ENCODE assay signal across 1 cellular context in the genomic region with DNA sequence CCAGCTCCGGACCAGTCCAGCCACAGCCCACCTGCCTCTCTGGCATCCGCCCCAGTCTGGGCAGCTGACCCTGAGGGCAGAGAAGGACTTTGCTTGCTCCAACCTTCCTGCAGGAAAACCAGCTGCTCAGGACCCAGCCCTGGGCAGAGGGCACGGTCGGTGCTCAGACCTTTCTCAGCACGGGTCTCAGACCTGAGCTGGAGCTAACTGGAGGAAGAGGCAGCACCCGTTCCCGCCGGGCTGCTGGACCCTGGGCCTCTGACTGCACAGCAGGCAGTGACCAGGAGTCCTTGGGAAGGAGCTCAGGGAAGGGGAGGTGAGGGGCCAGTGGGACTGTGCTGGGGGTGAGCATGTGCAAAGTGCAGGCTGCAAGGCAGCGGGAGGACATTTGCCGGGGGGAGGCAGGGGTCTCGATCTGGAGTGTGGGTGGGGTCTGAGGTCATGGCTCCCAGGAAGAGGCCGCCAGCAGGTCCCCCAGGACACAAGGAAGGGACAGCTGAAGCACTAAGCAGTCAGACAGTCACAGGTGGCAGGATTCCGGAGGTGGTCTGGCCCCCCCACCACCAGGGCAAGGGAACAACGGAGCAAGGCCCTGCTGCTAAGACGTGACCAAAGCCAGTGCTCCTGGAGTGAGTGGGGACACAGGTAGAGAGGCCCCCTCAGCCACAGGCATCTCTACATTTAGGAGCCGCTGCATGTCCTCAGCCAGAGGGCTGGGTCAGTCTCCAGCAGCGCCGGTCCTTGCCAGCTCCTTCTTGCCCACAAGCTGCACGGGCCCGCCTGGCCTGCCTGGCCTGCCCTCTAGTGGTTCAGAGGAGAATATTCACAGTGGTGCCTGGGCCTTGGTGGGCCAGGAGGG.
TF ChIP-seq lines count a peak whose summit lies in the region.

No MANE protein-coding gene starts in this region.

TF ChIP-seq in K562, 482 proteins besides CTCF, POLR2A, EP300 and RAD21 (continued from another document and continues in another):
- TF ChIP-seq, protein P1, sequence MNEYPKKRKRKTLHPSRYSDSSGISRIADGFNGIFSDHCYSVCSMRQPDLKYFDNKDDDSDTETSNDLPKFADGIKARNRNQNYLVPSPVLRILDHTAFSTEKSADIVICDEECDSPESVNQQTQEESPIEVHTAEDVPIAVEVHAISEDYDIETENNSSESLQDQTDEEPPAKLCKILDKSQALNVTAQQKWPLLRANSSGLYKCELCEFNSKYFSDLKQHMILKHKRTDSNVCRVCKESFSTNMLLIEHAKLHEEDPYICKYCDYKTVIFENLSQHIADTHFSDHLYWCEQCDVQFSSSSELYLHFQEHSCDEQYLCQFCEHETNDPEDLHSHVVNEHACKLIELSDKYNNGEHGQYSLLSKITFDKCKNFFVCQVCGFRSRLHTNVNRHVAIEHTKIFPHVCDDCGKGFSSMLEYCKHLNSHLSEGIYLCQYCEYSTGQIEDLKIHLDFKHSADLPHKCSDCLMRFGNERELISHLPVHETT (CRISPR knock-in tag; conservative IDR thresholded peaks at IDR 0.05 in 1 of 2, IDR thresholded peaks at IDR 0.05 in 1 of 2), result no peak
- TF ChIP-seq, protein P2, sequence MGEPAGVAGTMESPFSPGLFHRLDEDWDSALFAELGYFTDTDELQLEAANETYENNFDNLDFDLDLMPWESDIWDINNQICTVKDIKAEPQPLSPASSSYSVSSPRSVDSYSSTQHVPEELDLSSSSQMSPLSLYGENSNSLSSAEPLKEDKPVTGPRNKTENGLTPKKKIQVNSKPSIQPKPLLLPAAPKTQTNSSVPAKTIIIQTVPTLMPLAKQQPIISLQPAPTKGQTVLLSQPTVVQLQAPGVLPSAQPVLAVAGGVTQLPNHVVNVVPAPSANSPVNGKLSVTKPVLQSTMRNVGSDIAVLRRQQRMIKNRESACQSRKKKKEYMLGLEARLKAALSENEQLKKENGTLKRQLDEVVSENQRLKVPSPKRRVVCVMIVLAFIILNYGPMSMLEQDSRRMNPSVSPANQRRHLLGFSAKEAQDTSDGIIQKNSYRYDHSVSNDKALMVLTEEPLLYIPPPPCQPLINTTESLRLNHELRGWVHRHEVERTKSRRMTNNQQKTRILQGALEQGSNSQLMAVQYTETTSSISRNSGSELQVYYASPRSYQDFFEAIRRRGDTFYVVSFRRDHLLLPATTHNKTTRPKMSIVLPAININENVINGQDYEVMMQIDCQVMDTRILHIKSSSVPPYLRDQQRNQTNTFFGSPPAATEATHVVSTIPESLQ (CRISPR knock-in tag; IDR thresholded peaks at IDR 0.05), result no peak
- TF ChIP-seq, protein P3, sequence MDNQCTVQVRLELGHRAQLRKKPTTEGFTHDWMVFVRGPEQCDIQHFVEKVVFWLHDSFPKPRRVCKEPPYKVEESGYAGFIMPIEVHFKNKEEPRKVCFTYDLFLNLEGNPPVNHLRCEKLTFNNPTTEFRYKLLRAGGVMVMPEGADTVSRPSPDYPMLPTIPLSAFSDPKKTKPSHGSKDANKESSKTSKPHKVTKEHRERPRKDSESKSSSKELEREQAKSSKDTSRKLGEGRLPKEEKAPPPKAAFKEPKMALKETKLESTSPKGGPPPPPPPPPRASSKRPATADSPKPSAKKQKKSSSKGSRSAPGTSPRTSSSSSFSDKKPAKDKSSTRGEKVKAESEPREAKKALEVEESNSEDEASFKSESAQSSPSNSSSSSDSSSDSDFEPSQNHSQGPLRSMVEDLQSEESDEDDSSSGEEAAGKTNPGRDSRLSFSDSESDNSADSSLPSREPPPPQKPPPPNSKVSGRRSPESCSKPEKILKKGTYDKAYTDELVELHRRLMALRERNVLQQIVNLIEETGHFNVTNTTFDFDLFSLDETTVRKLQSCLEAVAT (IDR thresholded peaks at IDR 0.05), result 0 out of 4 replicates have a peak, but pooled peaks of 1 of the 2 experiments have one; percentile 48
- TF ChIP-seq SMAD3 (CRISPR knock-in tag; conservative IDR thresholded peaks at IDR 0.05) (no peak), ZSCAN29 (IDR thresholded peaks at IDR 0.05) (no peak), RBM39 (optimal IDR thresholded peaks at IDR 0.05; ENCODE audit: low read depth, low read length) (no peak), RBM25 (IDR thresholded peaks at IDR 0.05; ENCODE audit: low read depth, low read length, severe bottlenecking) (no peak), ESRRA (IDR thresholded peaks at IDR 0.05; ENCODE audit: borderline replicate concordance, low read depth) (no peak), MCM3 (IDR thresholded peaks at IDR 0.05) (no peak), ZNF695 (CRISPR knock-in tag; IDR thresholded peaks at IDR 0.05) (no peak), ZNF324 (CRISPR knock-in tag; IDR thresholded peaks at IDR 0.05) (no peak), MYNN (IDR thresholded peaks at IDR 0.05) (0 out of 2 replicates have a peak, but pooled peaks have one; percentile 60), MYNN (CRISPR knock-in tag; IDR thresholded peaks at IDR 0.05) (no peak), ZFP30 (CRISPR knock-in tag; IDR thresholded peaks at IDR 0.05; ENCODE audit: borderline replicate concordance) (no peak), CBX3 (IDR thresholded peaks at IDR 0.05; ENCODE audit: borderline replicate concordance in 1 of 2, low read length in 2 of 2) (no peak), BDP1 (IDR thresholded peaks at IDR 0.05; ENCODE audit: insufficient read depth, insufficient read length) (no peak)
- TF ChIP-seq, protein P4, sequence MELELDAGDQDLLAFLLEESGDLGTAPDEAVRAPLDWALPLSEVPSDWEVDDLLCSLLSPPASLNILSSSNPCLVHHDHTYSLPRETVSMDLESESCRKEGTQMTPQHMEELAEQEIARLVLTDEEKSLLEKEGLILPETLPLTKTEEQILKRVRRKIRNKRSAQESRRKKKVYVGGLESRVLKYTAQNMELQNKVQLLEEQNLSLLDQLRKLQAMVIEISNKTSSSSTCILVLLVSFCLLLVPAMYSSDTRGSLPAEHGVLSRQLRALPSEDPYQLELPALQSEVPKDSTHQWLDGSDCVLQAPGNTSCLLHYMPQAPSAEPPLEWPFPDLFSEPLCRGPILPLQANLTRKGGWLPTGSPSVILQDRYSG (tag; conservative IDR thresholded peaks at IDR 0.05; ENCODE audit: low read depth), result no peak
- TF ChIP-seq, protein P5, sequence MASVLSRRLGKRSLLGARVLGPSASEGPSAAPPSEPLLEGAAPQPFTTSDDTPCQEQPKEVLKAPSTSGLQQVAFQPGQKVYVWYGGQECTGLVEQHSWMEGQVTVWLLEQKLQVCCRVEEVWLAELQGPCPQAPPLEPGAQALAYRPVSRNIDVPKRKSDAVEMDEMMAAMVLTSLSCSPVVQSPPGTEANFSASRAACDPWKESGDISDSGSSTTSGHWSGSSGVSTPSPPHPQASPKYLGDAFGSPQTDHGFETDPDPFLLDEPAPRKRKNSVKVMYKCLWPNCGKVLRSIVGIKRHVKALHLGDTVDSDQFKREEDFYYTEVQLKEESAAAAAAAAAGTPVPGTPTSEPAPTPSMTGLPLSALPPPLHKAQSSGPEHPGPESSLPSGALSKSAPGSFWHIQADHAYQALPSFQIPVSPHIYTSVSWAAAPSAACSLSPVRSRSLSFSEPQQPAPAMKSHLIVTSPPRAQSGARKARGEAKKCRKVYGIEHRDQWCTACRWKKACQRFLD (CRISPR knock-in tag; IDR thresholded peaks at IDR 0.05), result no peak
- TF ChIP-seq, protein P6, sequence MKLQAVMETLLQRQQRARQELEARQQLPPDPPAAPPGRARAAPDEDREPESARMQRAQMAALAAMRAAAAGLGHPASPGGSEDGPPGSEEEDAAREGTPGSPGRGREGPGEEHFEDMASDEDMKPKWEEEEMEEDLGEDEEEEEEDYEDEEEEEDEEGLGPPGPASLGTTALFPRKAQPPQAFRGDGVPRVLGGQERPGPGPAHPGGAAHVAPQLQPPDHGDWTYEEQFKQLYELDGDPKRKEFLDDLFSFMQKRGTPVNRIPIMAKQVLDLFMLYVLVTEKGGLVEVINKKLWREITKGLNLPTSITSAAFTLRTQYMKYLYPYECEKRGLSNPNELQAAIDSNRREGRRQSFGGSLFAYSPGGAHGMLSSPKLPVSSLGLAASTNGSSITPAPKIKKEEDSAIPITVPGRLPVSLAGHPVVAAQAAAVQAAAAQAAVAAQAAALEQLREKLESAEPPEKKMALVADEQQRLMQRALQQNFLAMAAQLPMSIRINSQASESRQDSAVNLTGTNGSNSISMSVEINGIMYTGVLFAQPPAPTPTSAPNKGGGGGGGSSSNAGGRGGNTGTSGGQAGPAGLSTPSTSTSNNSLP (IDR thresholded peaks at IDR 0.05; ENCODE audit: borderline replicate concordance, low read depth, low read length), result no peak
- TF ChIP-seq, protein P7, sequence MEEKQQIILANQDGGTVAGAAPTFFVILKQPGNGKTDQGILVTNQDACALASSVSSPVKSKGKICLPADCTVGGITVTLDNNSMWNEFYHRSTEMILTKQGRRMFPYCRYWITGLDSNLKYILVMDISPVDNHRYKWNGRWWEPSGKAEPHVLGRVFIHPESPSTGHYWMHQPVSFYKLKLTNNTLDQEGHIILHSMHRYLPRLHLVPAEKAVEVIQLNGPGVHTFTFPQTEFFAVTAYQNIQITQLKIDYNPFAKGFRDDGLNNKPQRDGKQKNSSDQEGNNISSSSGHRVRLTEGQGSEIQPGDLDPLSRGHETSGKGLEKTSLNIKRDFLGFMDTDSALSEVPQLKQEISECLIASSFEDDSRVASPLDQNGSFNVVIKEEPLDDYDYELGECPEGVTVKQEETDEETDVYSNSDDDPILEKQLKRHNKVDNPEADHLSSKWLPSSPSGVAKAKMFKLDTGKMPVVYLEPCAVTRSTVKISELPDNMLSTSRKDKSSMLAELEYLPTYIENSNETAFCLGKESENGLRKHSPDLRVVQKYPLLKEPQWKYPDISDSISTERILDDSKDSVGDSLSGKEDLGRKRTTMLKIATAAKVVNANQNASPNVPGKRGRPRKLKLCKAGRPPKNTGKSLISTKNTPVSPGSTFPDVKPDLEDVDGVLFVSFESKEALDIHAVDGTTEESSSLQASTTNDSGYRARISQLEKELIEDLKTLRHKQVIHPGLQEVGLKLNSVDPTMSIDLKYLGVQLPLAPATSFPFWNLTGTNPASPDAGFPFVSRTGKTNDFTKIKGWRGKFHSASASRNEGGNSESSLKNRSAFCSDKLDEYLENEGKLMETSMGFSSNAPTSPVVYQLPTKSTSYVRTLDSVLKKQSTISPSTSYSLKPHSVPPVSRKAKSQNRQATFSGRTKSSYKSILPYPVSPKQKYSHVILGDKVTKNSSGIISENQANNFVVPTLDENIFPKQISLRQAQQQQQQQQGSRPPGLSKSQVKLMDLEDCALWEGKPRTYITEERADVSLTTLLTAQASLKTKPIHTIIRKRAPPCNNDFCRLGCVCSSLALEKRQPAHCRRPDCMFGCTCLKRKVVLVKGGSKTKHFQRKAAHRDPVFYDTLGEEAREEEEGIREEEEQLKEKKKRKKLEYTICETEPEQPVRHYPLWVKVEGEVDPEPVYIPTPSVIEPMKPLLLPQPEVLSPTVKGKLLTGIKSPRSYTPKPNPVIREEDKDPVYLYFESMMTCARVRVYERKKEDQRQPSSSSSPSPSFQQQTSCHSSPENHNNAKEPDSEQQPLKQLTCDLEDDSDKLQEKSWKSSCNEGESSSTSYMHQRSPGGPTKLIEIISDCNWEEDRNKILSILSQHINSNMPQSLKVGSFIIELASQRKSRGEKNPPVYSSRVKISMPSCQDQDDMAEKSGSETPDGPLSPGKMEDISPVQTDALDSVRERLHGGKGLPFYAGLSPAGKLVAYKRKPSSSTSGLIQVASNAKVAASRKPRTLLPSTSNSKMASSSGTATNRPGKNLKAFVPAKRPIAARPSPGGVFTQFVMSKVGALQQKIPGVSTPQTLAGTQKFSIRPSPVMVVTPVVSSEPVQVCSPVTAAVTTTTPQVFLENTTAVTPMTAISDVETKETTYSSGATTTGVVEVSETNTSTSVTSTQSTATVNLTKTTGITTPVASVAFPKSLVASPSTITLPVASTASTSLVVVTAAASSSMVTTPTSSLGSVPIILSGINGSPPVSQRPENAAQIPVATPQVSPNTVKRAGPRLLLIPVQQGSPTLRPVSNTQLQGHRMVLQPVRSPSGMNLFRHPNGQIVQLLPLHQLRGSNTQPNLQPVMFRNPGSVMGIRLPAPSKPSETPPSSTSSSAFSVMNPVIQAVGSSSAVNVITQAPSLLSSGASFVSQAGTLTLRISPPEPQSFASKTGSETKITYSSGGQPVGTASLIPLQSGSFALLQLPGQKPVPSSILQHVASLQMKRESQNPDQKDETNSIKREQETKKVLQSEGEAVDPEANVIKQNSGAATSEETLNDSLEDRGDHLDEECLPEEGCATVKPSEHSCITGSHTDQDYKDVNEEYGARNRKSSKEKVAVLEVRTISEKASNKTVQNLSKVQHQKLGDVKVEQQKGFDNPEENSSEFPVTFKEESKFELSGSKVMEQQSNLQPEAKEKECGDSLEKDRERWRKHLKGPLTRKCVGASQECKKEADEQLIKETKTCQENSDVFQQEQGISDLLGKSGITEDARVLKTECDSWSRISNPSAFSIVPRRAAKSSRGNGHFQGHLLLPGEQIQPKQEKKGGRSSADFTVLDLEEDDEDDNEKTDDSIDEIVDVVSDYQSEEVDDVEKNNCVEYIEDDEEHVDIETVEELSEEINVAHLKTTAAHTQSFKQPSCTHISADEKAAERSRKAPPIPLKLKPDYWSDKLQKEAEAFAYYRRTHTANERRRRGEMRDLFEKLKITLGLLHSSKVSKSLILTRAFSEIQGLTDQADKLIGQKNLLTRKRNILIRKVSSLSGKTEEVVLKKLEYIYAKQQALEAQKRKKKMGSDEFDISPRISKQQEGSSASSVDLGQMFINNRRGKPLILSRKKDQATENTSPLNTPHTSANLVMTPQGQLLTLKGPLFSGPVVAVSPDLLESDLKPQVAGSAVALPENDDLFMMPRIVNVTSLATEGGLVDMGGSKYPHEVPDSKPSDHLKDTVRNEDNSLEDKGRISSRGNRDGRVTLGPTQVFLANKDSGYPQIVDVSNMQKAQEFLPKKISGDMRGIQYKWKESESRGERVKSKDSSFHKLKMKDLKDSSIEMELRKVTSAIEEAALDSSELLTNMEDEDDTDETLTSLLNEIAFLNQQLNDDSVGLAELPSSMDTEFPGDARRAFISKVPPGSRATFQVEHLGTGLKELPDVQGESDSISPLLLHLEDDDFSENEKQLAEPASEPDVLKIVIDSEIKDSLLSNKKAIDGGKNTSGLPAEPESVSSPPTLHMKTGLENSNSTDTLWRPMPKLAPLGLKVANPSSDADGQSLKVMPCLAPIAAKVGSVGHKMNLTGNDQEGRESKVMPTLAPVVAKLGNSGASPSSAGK (IDR thresholded peaks at IDR 0.05), result no peak
- TF ChIP-seq, protein P8, sequence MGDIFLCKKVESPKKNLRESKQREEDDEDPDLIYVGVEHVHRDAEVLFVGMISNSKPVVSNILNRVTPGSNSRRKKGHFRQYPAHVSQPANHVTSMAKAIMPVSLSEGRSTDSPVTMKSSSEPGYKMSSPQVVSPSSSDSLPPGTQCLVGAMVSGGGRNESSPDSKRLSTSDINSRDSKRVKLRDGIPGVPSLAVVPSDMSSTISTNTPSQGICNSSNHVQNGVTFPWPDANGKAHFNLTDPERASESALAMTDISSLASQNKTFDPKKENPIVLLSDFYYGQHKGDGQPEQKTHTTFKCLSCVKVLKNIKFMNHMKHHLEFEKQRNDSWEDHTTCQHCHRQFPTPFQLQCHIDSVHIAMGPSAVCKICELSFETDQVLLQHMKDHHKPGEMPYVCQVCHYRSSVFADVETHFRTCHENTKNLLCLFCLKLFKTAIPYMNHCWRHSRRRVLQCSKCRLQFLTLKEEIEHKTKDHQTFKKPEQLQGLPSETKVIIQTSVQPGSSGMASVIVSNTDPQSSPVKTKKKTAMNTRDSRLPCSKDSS (IDR thresholded peaks at IDR 0.05; ENCODE audit: low read depth, partially characterized antibody), result no peak
- TF ChIP-seq, protein P9, sequence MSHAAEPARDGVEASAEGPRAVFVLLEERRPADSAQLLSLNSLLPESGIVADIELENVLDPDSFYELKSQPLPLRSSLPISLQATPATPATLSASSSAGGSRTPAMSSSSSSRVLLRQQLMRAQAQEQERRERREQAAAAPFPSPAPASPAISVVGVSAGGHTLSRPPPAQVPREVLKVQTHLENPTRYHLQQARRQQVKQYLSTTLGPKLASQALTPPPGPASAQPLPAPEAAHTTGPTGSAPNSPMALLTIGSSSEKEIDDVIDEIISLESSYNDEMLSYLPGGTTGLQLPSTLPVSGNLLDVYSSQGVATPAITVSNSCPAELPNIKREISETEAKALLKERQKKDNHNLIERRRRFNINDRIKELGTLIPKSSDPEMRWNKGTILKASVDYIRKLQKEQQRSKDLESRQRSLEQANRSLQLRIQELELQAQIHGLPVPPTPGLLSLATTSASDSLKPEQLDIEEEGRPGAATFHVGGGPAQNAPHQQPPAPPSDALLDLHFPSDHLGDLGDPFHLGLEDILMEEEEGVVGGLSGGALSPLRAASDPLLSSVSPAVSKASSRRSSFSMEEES (CRISPR knock-in tag; IDR thresholded peaks at IDR 0.05), result no peak
